ENCODE assay signal across 28 cellular contexts in the genomic region with DNA sequence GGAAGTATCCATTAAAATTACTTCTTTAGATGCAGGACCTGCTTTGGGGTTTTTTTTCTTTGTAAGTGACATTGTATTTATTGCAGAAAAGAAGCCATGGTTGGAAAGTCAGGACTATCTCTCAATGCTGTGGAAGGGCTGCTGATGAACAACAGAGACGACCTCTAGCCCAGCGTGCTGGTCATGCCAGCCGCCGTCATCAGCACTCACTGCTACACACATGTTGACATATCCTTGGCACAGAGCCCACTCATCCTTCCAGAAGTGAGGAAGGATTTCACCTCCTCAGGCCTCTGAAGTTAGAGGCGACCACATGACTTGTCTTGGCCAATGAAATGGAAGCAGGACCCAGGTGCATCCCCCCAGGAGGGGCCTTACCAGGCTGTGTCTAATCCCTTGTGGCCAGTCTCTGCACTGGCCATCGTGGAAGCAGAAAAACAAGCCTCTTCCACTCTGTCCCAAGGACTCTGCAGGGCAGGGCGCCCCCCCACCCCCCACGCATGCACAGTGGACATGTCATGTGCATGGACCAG.
DNase-seq lines count a peak whose midpoint lies in the region; ATAC-seq and TF ChIP-seq lines count a peak whose summit lies in the region.
"Had no signal": no experiment of that assay in that cellular context is flagged by ENCODE, and none has a peak within 500 bp of the region (broad histone marks: within the 10 kb centered on the region; RNA-seq: fewer than 3 reads in every experiment).

No MANE protein-coding gene starts in this region.

- H3K4me3 ChIP-seq in left ventricle myocardium inferior (no peak overlapping the region), LNCaP clone FGC (ENCODE audit: low read depth, low read length) (no peak overlapping the region), fibroblast of mammary gland (ENCODE audit: control insufficient read depth, low read depth, low read length) (no peak overlapping the region)
- H3K4me3 ChIP-seq: A549, GM12878, MG63, SJSA1 had no signal

- H3K27ac ChIP-seq in left ventricle myocardium inferior (replicated peaks), result no peak overlapping the region
- H3K27ac ChIP-seq: A549, C4-2B, SJSA1 had no signal

- no peak for DNase-seq in Right ventricle myocardium superior
- no peak for DNase-seq in left ventricle myocardium inferior
- DNase-seq in LNCaP clone FGC (ENCODE audit: low read depth), result peak; percentile 21
- peak; percentile 20 for DNase-seq in fibroblast of mammary gland (ENCODE audit: low read depth)
- DNase-seq in UCSD-AML1 (lab: John Stamatoyannopoulos, UW; ENCODE audit: unreplicated experiment), result no peak
- DNase-seq: AML-193; Caco-2; CD8-positive, alpha-beta T cell; DMS79; EL; GDM1; GOT3; HCEC 1CT; KBM-7; MG63; NCI-H1105 treated with DMSO at 0.1 percent for 48 hours; NCI-H146; NCI-H1930; NCI-H2107; NCI-H446; NCI-H526; T-helper 1 cell had no signal

- no peak for TF ChIP-seq CTCF in left ventricle myocardium inferior (IDR thresholded peaks at IDR 0.05; ENCODE audit: borderline replicate concordance)
- TF ChIP-seq CTCF in LNCaP clone FGC (IDR thresholded peaks at IDR 0.05; ENCODE audit: control insufficient read depth, extremely low read depth, insufficient read depth), result no peak
- TF ChIP-seq CTCF in fibroblast of mammary gland (conservative IDR thresholded peaks at IDR 0.05; ENCODE audit: control insufficient read depth, insufficient read depth, low read depth, low read length), result no peak

- peak; percentile 71 for ATAC-seq in Right ventricle myocardium superior (ENCODE audit: poor library complexity)
- ATAC-seq in HG03095 (IDR thresholded peaks at IDR 0.05; ENCODE audit: unreplicated experiment), result no peak
- no peak for ATAC-seq in GM21515 (IDR thresholded peaks at IDR 0.05; ENCODE audit: unreplicated experiment)
- ATAC-seq: CD8-positive, alpha-beta T cell; GM12878 had no signal

- H3K9me3 ChIP-seq in left ventricle myocardium inferior (replicated peaks), result peaks cover under 1% of the 10 kb centered on the region
- H3K9me3 ChIP-seq: A549, Caco-2, MG63 had no signal

- H3K4me1 ChIP-seq in left ventricle myocardium inferior, result no peaks in the 10 kb centered on the region
- H3K4me1 ChIP-seq: A549, Caco-2, SJSA1 had no signal

- no peaks in the 10 kb centered on the region for H3K36me3 ChIP-seq in left ventricle myocardium inferior
- H3K36me3 ChIP-seq: MG63, SJSA1 had no signal

- intact Hi-C loops in Right ventricle myocardium superior (cut with DNase I), result no loop called here
- intact Hi-C loops in left ventricle myocardium inferior (cut with micrococcal nuclease), result no loop called here

- H3K27me3 ChIP-seq in left ventricle myocardium inferior (ENCODE audit: low read depth), result peaks cover 70% of the 10 kb centered on the region

Comparison
In these comparisons a context has a peak if more than half of its experiments do, and no peak if none do; other contexts are left out.
1. DNase-seq: peak in LNCaP clone FGC (single experiment) and fibroblast of mammary gland (single experiment); none in Right ventricle myocardium superior (single experiment), left ventricle myocardium inferior (single experiment) and UCSD-AML1 (single experiment).